Comparison of ENCODE assay signal across 7 cellular contexts in genomic region chr9:19229725-19230355, GRCh38. TPM values are rescaled to one million over a fixed set of nuclear protein-coding genes. Genes with fewer than 3 reads are reported as not detected.
DNase-seq lines count a peak whose midpoint lies in the region; FAIRE-seq and TF ChIP-seq lines count a peak whose summit lies in the region.

No MANE protein-coding gene starts in this region.

- H3K4me3 ChIP-seq in GM12875 (ENCODE audit: low read depth, low read length) = peak overlapping the region; percentile 91
- H3K4me3 ChIP-seq in HAP-1 = peak overlapping the region; percentile 95
- peak overlapping the region; percentile 79 for H3K4me3 ChIP-seq in SK-N-MC
- H3K4me3 ChIP-seq in bronchial epithelial cell (ENCODE audit: low read depth, low read length) = peak overlapping the region; percentile 77

- in situ Hi-C loops in HAP-1 (cut with MboI; ENCODE audit: low sequenced_read_pairs) = no loop called here

- peaks cover 17% of the 10 kb centered on the region for H3K4me1 ChIP-seq in HAP-1

- 0 out of 2 replicates have a peak overlapping the region, but pooled peaks have one; percentile 56 for H3K27ac ChIP-seq in SK-N-MC

- FAIRE-seq in bronchial epithelial cell (lab: Jason Lieb, UNC) = no peak

- no peak for TF ChIP-seq CTCF in GM12875 (IDR thresholded peaks at IDR 0.05; ENCODE audit: borderline replicate concordance, insufficient read depth, low read depth, low read length)
- no peak for TF ChIP-seq CTCF in bronchial epithelial cell (IDR thresholded peaks at IDR 0.05; ENCODE audit: insufficient read depth, low read length, severe bottlenecking)

- no peaks in the 10 kb centered on the region for H3K27me3 ChIP-seq in HAP-1 (ENCODE audit: low read depth)
- H3K27me3 ChIP-seq in bronchial epithelial cell (ENCODE audit: control insufficient read depth, insufficient read depth, low read length) = no peaks in the 10 kb centered on the region

- H3K36me3 ChIP-seq in HAP-1 (replicated peaks) (no peaks in the 10 kb centered on the region; the same call in 1 of the 2 replicates), SK-N-MC (ENCODE audit: insufficient read depth, low read length) (no peaks in the 10 kb centered on the region), bronchial epithelial cell (ENCODE audit: control insufficient read depth, insufficient read depth, low read length) (no peaks in the 10 kb centered on the region)

- H3K9me3 ChIP-seq in HAP-1 (no peaks in the 10 kb centered on the region), SK-N-MC (ENCODE audit: low read depth, low read length) (no peaks in the 10 kb centered on the region)

- H3K9ac ChIP-seq in SK-N-MC (ENCODE audit: insufficient read length) = peak overlapping the region; percentile 37

- DNase-seq in HAP-1 (ENCODE audit: low spot score in 2 of 2) (peak; percentile 75 to 81), LHCN-M2 (ENCODE audit: low read depth) (peak; percentile 54), SK-N-MC (ENCODE audit: low read depth, low spot score) (no peak), bronchial epithelial cell (ENCODE audit: low read depth) (peak; percentile 36), kidney glomerular epithelial cell (lab: John Stamatoyannopoulos, UW) (peak; percentile 39)
- peak; percentile 34 for DNase-seq in stimulated activated CD8-positive, alpha-beta memory T cell treated with anti-CD3 and anti-CD28 coated beads, Interleukin-15, amount 100 ng/mL, for 24 hours (ENCODE audit: low read depth)

RNA-seq across cellular contexts. Expression of gene DENND4C, which starts 0.7 kb away (rescaled TPM):
- total RNA-seq in LHCN-M2 (2014; rRNA removed) (29.3 and 32.0 TPM in 2 replicates), bronchial epithelial cell (37.9 and 63.0 TPM in 2 replicates)
- 4.9 TPM for polyA plus RNA-seq in LHCN-M2 (2012)
